In genomic region chr19:1948676-1949075, GRCh38 we compare ENCODE assay signal across 1 cellular context.
TF ChIP-seq lines count a peak whose summit lies in the region.

No MANE protein-coding gene starts in this region.

TF ChIP-seq in H1, 55 proteins besides CTCF, POLR2A, EP300 and RAD21:
- TF ChIP-seq SAP30 (IDR thresholded peaks at IDR 0.05; ENCODE audit: insufficient read depth, insufficient replicate concordance, low read length) (no peak), KDM1A (IDR thresholded peaks at IDR 0.05; ENCODE audit: borderline replicate concordance, low read length) (no peak), SP1 (IDR thresholded peaks at IDR 0.05; ENCODE audit: low read depth, low read length) (no peak), EGR1 (IDR thresholded peaks at IDR 0.05; ENCODE audit: borderline replicate concordance, low read depth, low read length) (no peak), CBX8 (IDR thresholded peaks at IDR 0.05; ENCODE audit: borderline replicate concordance, low read depth, low read length) (no peak), MAX (IDR thresholded peaks at IDR 0.05) (no peak), SP2 (IDR thresholded peaks at IDR 0.05; ENCODE audit: low read length) (no peak), GTF2F1 (IDR thresholded peaks at IDR 0.05; ENCODE audit: borderline replicate concordance, low read depth, low read length) (no peak)
